Comparison of ENCODE assay signal across 24 cellular contexts in the genomic region with DNA sequence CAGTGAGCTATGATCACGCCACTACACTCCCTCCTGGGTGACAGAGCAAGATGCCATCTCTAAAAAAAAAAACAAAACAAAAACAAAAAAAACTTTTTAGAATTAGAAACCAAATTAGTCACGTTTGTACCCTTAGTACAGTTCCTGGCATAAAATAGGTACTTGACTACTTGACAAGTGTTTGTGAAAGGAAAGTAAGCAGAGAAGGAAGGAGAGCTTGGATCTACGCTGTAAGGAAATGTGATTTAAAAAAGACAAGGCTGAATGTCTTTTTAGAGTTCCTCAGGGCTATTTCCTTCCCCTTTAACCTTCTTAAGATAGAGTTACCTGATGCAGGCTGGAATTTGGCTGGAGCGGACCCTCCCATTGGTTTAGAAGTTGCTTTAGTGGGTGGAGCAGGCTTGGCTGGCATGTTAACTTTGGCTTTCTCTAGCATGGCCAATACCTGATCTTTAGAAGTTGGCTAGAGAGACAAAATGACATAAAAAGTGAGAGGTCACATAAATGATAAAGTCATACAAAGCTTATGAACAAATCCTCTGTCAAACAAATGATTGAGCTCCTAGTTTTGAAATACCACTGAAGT. TPM values are rescaled to one million over a fixed set of nuclear protein-coding genes. Genes with fewer than 3 reads are reported as not detected.
"Had no signal": no experiment of that assay in that cellular context is flagged by ENCODE, and none has a peak within 500 bp of the region (broad histone marks: within the 10 kb centered on the region; RNA-seq: fewer than 3 reads in every experiment).

No MANE protein-coding gene starts in this region.

- H3K9me3 ChIP-seq: SJSA1 had no signal

- H3K27me3 ChIP-seq: SJSA1 had no signal

- H3K4me3 Mint-ChIP-seq: IgD-negative memory B cell had no signal

- H3K4me1 ChIP-seq: SJSA1 had no signal

- H3K27ac Mint-ChIP-seq: IgD-negative memory B cell had no signal

- H3K4me1 Mint-ChIP-seq: IgD-negative memory B cell had no signal

- ATAC-seq: K562 had no signal

- H3K4me3 ChIP-seq: K562, SJSA1, SK-N-MC had no signal

- H3K9me3 Mint-ChIP-seq: IgD-negative memory B cell had no signal

- H3K27ac ChIP-seq: HL-60, KMS-11, SJSA1, SK-N-MC had no signal

- DNase-seq: Kasumi-1, MM.1S, NCI-H1092 treated with DMSO at 0.1 percent for 48 hours, NCI-H1436, NCI-H187, NCI-H2029, NCI-H2081 treated with DMSO at 0.1 percent for 48 hours, NCI-H2171, NCI-H226, NCI-H446, NCI-H510A, NCI-H524 treated with DMSO at 0.1 percent for 48 hours, NCI-H69, NCI-H774, Right ventricle myocardium superior, RPMI8226, SIG-M5 had no signal

- H3K27me3 Mint-ChIP-seq: IgD-negative memory B cell had no signal

RNA-seq across cellular contexts. Expression of a gene that starts 50.7 kb away (rescaled TPM):
- total RNA-seq: M059J, SJSA1 had no signal
